ENCODE assay signal across 17 cellular contexts in genomic region chr12:111519937-111520336, GRCh38.
"Had no signal": no experiment of that assay in that cellular context is flagged by ENCODE, and none has a peak within 500 bp of the region (broad histone marks: within the 10 kb centered on the region; RNA-seq: fewer than 3 reads in every experiment).

No MANE protein-coding gene starts in this region.

- H3K9me3 Mint-ChIP-seq: naive thymus-derived CD8-positive, alpha-beta T cell; stimulated activated memory B cell treated with anti-CD40 and anti-IgM and Interleukin-4, amounts not matched to agents 10 μg/mL and 1 μg/mL and 100 μg/mL, for 72 hours; stimulated activated naive CD8-positive, alpha-beta T cell treated with anti-CD3 and anti-CD28 coated beads, Interleukin-15, Interleukin-2, amounts not matched to agents 100 ng/mL and 50 ng/mL, for 24 hours had no signal

- H3K4me3 Mint-ChIP-seq: naive thymus-derived CD8-positive, alpha-beta T cell; stimulated activated memory B cell treated with anti-CD40 and anti-IgM and Interleukin-4, amounts not matched to agents 10 μg/mL and 1 μg/mL and 100 μg/mL, for 72 hours; stimulated activated naive CD8-positive, alpha-beta T cell treated with anti-CD3 and anti-CD28 coated beads, Interleukin-15, Interleukin-2, amounts not matched to agents 100 ng/mL and 50 ng/mL, for 24 hours had no signal

- ATAC-seq: esophagus mucosa; naive thymus-derived CD8-positive, alpha-beta T cell; stimulated activated memory B cell treated with anti-CD40 and anti-IgM and Interleukin-4, amounts not matched to agents 10 μg/mL and 1 μg/mL and 100 μg/mL, for 72 hours had no signal

- H3K4me1 Mint-ChIP-seq: naive thymus-derived CD8-positive, alpha-beta T cell; stimulated activated memory B cell treated with anti-CD40 and anti-IgM and Interleukin-4, amounts not matched to agents 10 μg/mL and 1 μg/mL and 100 μg/mL, for 72 hours had no signal

- DNase-seq: effector memory CD4-positive, alpha-beta T cell; heart left ventricle; hippocampal formation; kidney glomerular epithelial cell; mammary epithelial cell; naive thymus-derived CD8-positive, alpha-beta T cell; psoas muscle; retina; right lobe of liver; stimulated activated CD4-positive, alpha-beta T cell treated with anti-CD3 and anti-CD28 coated beads, Interleukin-4, amount 100 ng/mL, for 1 hour; stimulated activated CD8-positive, alpha-beta memory T cell treated with anti-CD3 and anti-CD28 coated beads, Interleukin-4, amount 100 ng/mL, for 48 hours; tibial artery; upper lobe of left lung; uterus had no signal

- H3K27ac Mint-ChIP-seq: naive thymus-derived CD8-positive, alpha-beta T cell; stimulated activated memory B cell treated with anti-CD40 and anti-IgM and Interleukin-4, amounts not matched to agents 10 μg/mL and 1 μg/mL and 100 μg/mL, for 72 hours; stimulated activated naive CD8-positive, alpha-beta T cell treated with anti-CD3 and anti-CD28 coated beads, Interleukin-15, Interleukin-2, amounts not matched to agents 100 ng/mL and 50 ng/mL, for 24 hours had no signal

- H3K27me3 Mint-ChIP-seq: naive thymus-derived CD8-positive, alpha-beta T cell; stimulated activated memory B cell treated with anti-CD40 and anti-IgM and Interleukin-4, amounts not matched to agents 10 μg/mL and 1 μg/mL and 100 μg/mL, for 72 hours; stimulated activated naive CD8-positive, alpha-beta T cell treated with anti-CD3 and anti-CD28 coated beads, Interleukin-15, Interleukin-2, amounts not matched to agents 100 ng/mL and 50 ng/mL, for 24 hours had no signal
